Comparison of ENCODE assay signal across 13 cellular contexts in genomic region chr9:121839726-121840500, GRCh38.
DNase-seq lines count a peak whose midpoint lies in the region; ATAC-seq and TF ChIP-seq lines count a peak whose summit lies in the region.
"Had no signal": no experiment of that assay in that cellular context is flagged by ENCODE, and none has a peak within 500 bp of the region (broad histone marks: within the 10 kb centered on the region; RNA-seq: fewer than 3 reads in every experiment).

No MANE protein-coding gene starts in this region.

- POLR2A ChIA-PET in activated CD8-positive, alpha-beta T cell treated with anti-CD3 and anti-CD28 coated beads for 36 hours (lab: Charles Lee) = interaction anchor here (0.6 to 1.0 kb wide), 3 partner anchors 12 to 153 kb away, joined by 3 read pairs; no protein-coding TSS in a partner anchor

- no peak for TF ChIP-seq CTCF in activated CD8-positive, alpha-beta T cell treated with anti-CD3 and anti-CD28 coated beads for 36 hours (IDR thresholded peaks at IDR 0.05)
- TF ChIP-seq CTCF in type B pancreatic cell (conservative IDR thresholded peaks at IDR 0.05) = no peak

- no peak overlapping the region for H3K4me3 Mint-ChIP-seq in activated naive CD4-positive, alpha-beta T cell treated with anti-CD3 and anti-CD28 coated beads for 36 hours
- no peak overlapping the region for H3K4me3 Mint-ChIP-seq in activated CD8-positive, alpha-beta T cell treated with anti-CD3 and anti-CD28 coated beads for 36 hours
- H3K4me3 Mint-ChIP-seq in type B pancreatic cell = no peak overlapping the region
- H3K4me3 Mint-ChIP-seq: memory B cell had no signal

- peaks cover 3% of the 10 kb centered on the region for H3K27me3 Mint-ChIP-seq in activated naive CD4-positive, alpha-beta T cell treated with anti-CD3 and anti-CD28 coated beads for 36 hours (ENCODE audit: low read depth)
- H3K27me3 Mint-ChIP-seq in activated CD8-positive, alpha-beta T cell treated with anti-CD3 and anti-CD28 coated beads for 36 hours = peaks cover 1% of the 10 kb centered on the region
- H3K27me3 Mint-ChIP-seq in type B pancreatic cell = peaks cover 3% of the 10 kb centered on the region

- no peak overlapping the region for H3K27ac Mint-ChIP-seq in activated naive CD4-positive, alpha-beta T cell treated with anti-CD3 and anti-CD28 coated beads for 36 hours
- H3K27ac Mint-ChIP-seq in activated CD8-positive, alpha-beta T cell treated with anti-CD3 and anti-CD28 coated beads for 36 hours = peak overlapping the region; percentile 66
- H3K27ac Mint-ChIP-seq in type B pancreatic cell = no peak overlapping the region
- H3K27ac Mint-ChIP-seq: memory B cell had no signal

- intact Hi-C loops in activated naive CD4-positive, alpha-beta T cell treated with anti-CD3 and anti-CD28 coated beads for 36 hours (cut with micrococcal nuclease) = loop anchor here (10.0 kb wide), 1 partner anchor 155 kb away; no protein-coding TSS in a partner anchor
- intact Hi-C loops in activated CD8-positive, alpha-beta T cell treated with anti-CD3 and anti-CD28 coated beads for 36 hours (cut with micrococcal nuclease) = no loop called here

- CTCF ChIA-PET in activated naive CD4-positive, alpha-beta T cell treated with anti-CD3 and anti-CD28 coated beads for 36 hours (lab: Charles Lee) = no interaction called here
- CTCF ChIA-PET in activated CD8-positive, alpha-beta T cell treated with anti-CD3 and anti-CD28 coated beads for 36 hours (lab: Charles Lee) = no interaction called here

- peaks cover 14% of the 10 kb centered on the region for H3K4me1 Mint-ChIP-seq in activated naive CD4-positive, alpha-beta T cell treated with anti-CD3 and anti-CD28 coated beads for 36 hours (ENCODE audit: low read depth)
- H3K4me1 Mint-ChIP-seq in activated CD8-positive, alpha-beta T cell treated with anti-CD3 and anti-CD28 coated beads for 36 hours (ENCODE audit: low read depth) = peaks cover 16% of the 10 kb centered on the region
- peaks cover 7% of the 10 kb centered on the region for H3K4me1 Mint-ChIP-seq in type B pancreatic cell (ENCODE audit: unreplicated experiment)
- H3K4me1 Mint-ChIP-seq: memory B cell had no signal

- peak; percentile 79 for ATAC-seq in GM21786 (IDR thresholded peaks at IDR 0.05; ENCODE audit: unreplicated experiment)
- ATAC-seq in activated CD8-positive, alpha-beta T cell treated with anti-CD3 and anti-CD28 coated beads for 36 hours = peak; percentile 75
- no peak for ATAC-seq in GM18517 (IDR thresholded peaks at IDR 0.05; ENCODE audit: unreplicated experiment)
- no peak for ATAC-seq in HG02571 (IDR thresholded peaks at IDR 0.05; ENCODE audit: unreplicated experiment)

- no peaks in the 10 kb centered on the region for H3K9me3 Mint-ChIP-seq in activated naive CD4-positive, alpha-beta T cell treated with anti-CD3 and anti-CD28 coated beads for 36 hours
- peaks cover 3% of the 10 kb centered on the region for H3K9me3 Mint-ChIP-seq in activated CD8-positive, alpha-beta T cell treated with anti-CD3 and anti-CD28 coated beads for 36 hours
- peaks cover 8% of the 10 kb centered on the region for H3K9me3 Mint-ChIP-seq in type B pancreatic cell

- DNase-seq in activated naive CD4-positive, alpha-beta T cell treated with anti-CD3 and anti-CD28 coated beads for 36 hours = peak; percentile 47
- no peak for DNase-seq in activated naive CD4-positive, alpha-beta T cell treated with Interleukin-2 at 50 U/mL for 16 hours
- peak; percentile 67 for DNase-seq in activated CD8-positive, alpha-beta T cell treated with anti-CD3 and anti-CD28 coated beads for 36 hours
- DNase-seq in type B pancreatic cell (ENCODE audit: extremely low spot score, unreplicated experiment) = peak; percentile 22
- DNase-seq in NCI-H1092 (lab: John Stamatoyannopoulos, UW) = no peak
- DNase-seq: KBM-7; NCI-H2171; stimulated activated CD4-positive, alpha-beta T cell treated with anti-CD3 and anti-CD28 coated beads, Interleukin-4, amount 100 ng/mL, for 4 hours; substantia nigra had no signal

- H3K36me3 Mint-ChIP-seq in activated naive CD4-positive, alpha-beta T cell treated with anti-CD3 and anti-CD28 coated beads for 36 hours (ENCODE audit: low read depth) = no peaks in the 10 kb centered on the region
- peaks cover 2% of the 10 kb centered on the region for H3K36me3 Mint-ChIP-seq in activated CD8-positive, alpha-beta T cell treated with anti-CD3 and anti-CD28 coated beads for 36 hours (ENCODE audit: low read depth)
- no peaks in the 10 kb centered on the region for H3K36me3 Mint-ChIP-seq in type B pancreatic cell

Comparison
In these comparisons a context has a peak if more than half of its experiments do, and no peak if none do; other contexts are left out.
1. DNase-seq: peak in activated naive CD4-positive, alpha-beta T cell treated with anti-CD3 and anti-CD28 coated beads for 36 hours (single experiment), activated CD8-positive, alpha-beta T cell treated with anti-CD3 and anti-CD28 coated beads for 36 hours (single experiment) and type B pancreatic cell (single experiment); none in activated naive CD4-positive, alpha-beta T cell treated with Interleukin-2 at 50 U/mL for 16 hours (single experiment) and NCI-H1092 (single experiment).
2. ATAC-seq: peak in GM21786 (single experiment) and activated CD8-positive, alpha-beta T cell treated with anti-CD3 and anti-CD28 coated beads for 36 hours (single experiment); none in GM18517 (single experiment) and HG02571 (single experiment).